In the genomic region with DNA sequence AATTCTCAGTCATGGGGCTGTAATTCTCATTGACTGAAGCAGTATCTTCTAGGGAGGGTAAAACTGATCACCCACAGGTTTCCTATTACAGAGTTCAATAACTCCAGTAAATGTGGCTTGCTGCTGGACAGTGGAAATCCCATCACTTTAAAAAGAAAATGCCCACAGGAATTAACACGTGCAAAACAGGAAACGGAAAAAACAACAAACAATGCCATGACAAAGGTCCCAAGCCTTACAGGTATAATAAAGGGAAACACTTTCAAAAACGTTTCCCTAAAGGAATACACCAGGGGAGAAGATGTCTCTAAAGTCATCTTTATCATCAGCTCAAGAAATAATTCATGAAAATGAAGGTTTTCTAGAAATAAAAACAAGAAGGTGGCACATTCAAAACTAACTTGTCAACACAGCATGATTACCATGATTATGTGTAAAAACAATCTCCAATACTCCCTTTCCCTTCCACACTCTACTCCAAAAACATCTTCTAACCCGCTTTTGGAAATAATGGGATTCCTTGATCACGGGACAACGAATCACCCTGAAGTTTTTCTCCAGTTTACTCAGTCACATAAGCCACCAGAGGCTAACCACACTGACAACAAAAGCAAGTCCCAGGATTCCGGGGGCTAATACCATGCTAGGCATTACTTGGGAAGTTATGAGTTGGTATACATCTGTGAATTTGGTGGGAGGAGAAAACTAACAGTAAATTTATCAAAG, we compare ENCODE assay signal across 9 cellular contexts.
DNase-seq lines count a peak whose midpoint lies in the region; ATAC-seq and TF ChIP-seq lines count a peak whose summit lies in the region.
"Had no signal": no experiment of that assay in that cellular context is flagged by ENCODE, and none has a peak within 500 bp of the region (broad histone marks: within the 10 kb centered on the region; RNA-seq: fewer than 3 reads in every experiment).

No MANE protein-coding gene starts in this region.

- 95% methylated on average over 7 of the region's 7 CpGs for WGBS in mammary epithelial cell (ENCODE audit: low coverage, missing lambda C conversion rate)

- H3K27me3 ChIP-seq in breast epithelium (no peaks in the 10 kb centered on the region), mammary epithelial cell (ENCODE audit: insufficient read depth, low read length) (no peaks in the 10 kb centered on the region), OCI-LY1 (ENCODE audit: insufficient read depth, low read length) (no peaks in the 10 kb centered on the region)

- H3K4me1 Mint-ChIP-seq in type B pancreatic cell (ENCODE audit: unreplicated experiment) = peaks cover 57% of the 10 kb centered on the region
- H3K4me1 Mint-ChIP-seq: central memory CD8-positive, alpha-beta T cell had no signal

- H3K9ac ChIP-seq in mammary epithelial cell (ENCODE audit: insufficient read depth, low read length) (no peak overlapping the region), OCI-LY1 (ENCODE audit: low read length) (peak overlapping the region; percentile 90)

- BruUV-seq in mammary epithelial cell (replicated peaks; lab: Mats Ljungman, UMichigan) = no TSS peak

- dilution Hi-C loops in mammary epithelial cell (cut with HindIII; ENCODE audit: low sequenced_read_pairs) = no loop called here

- H3K4me1 ChIP-seq in breast epithelium (no peaks in the 10 kb centered on the region), mammary epithelial cell (ENCODE audit: insufficient read depth, low read length) (peaks cover 10% of the 10 kb centered on the region), OCI-LY1 (ENCODE audit: insufficient read depth, low read length, severe bottlenecking) (peaks cover 82% of the 10 kb centered on the region)

- no peak overlapping the region for H2AFZ ChIP-seq in mammary epithelial cell (ENCODE audit: low read depth, low read length)
- no peak overlapping the region for H2AFZ ChIP-seq in OCI-LY1 (ENCODE audit: low read length)

- no peak overlapping the region for H3K4me2 ChIP-seq in mammary epithelial cell (ENCODE audit: insufficient read depth, low read depth, low read length)
- peak overlapping the region; percentile 85 for H3K4me2 ChIP-seq in OCI-LY1 (ENCODE audit: low read length)

- TF ChIP-seq CTCF in breast epithelium (IDR thresholded peaks at IDR 0.05) (no peak), mammary epithelial cell (conservative IDR thresholded peaks at IDR 0.05 in 1 of 2, IDR thresholded peaks at IDR 0.05 in 1 of 2; ENCODE audit: extremely low read depth in 1 of 2, insufficient read depth in 1 of 2, low read depth in 1 of 2, low read length in 2 of 2) (no peak), OCI-LY1 (IDR thresholded peaks at IDR 0.05; ENCODE audit: low read length) (no peak), type B pancreatic cell (conservative IDR thresholded peaks at IDR 0.05) (no peak)

- H3K9me2 ChIP-seq in OCI-LY1 (ENCODE audit: low read depth, low read length) = no peaks in the 10 kb centered on the region

- H3K27me3 Mint-ChIP-seq in type B pancreatic cell = no peaks in the 10 kb centered on the region
- H3K27me3 Mint-ChIP-seq: central memory CD8-positive, alpha-beta T cell had no signal

- H3K9me3 ChIP-seq in breast epithelium (no peaks in the 10 kb centered on the region), mammary epithelial cell (replicated peaks; ENCODE audit: insufficient read depth, low read length) (no peaks in the 10 kb centered on the region), OCI-LY1 (ENCODE audit: low read length) (no peaks in the 10 kb centered on the region)

- H3K4me3 Mint-ChIP-seq in type B pancreatic cell = peak overlapping the region; percentile 20
- H3K4me3 Mint-ChIP-seq: central memory CD8-positive, alpha-beta T cell had no signal

- H3K27ac ChIP-seq in breast epithelium = peak overlapping the region; percentile 79 to 82
- no peak overlapping the region for H3K27ac ChIP-seq in mammary epithelial cell (ENCODE audit: insufficient read depth, low read depth, low read length)
- peak overlapping the region; percentile 98 for H3K27ac ChIP-seq in OCI-LY1 (ENCODE audit: low read depth, low read length, poor library complexity, severe bottlenecking)

- no peaks in the 10 kb centered on the region for H3K36me3 Mint-ChIP-seq in type B pancreatic cell

- H3K27ac Mint-ChIP-seq in type B pancreatic cell = no peak overlapping the region

- CTCF ChIA-PET in mammary epithelial cell (lab: Charles Lee; ENCODE audit: low non-redundant PET) = no interaction called here

- ATAC-seq in GM21825 (IDR thresholded peaks at IDR 0.05; ENCODE audit: unreplicated experiment) = no peak

- H3K79me2 ChIP-seq in mammary epithelial cell (ENCODE audit: insufficient read depth, low read length) = no peaks in the 10 kb centered on the region
- peaks cover 73% of the 10 kb centered on the region for H3K79me2 ChIP-seq in OCI-LY1 (ENCODE audit: insufficient read depth, low read length)

- H4K20me1 ChIP-seq in mammary epithelial cell (ENCODE audit: insufficient read depth, low read length) (no peaks in the 10 kb centered on the region), OCI-LY1 (ENCODE audit: insufficient read depth, low read length) (no peaks in the 10 kb centered on the region)

- intact Hi-C loops in breast epithelium (cut with DNase I; ENCODE audit: low total_unique reads) = no loop called here
- intact Hi-C loops in mammary epithelial cell (cut with micrococcal nuclease) = no loop called here

- 0 out of 2 replicates have a peak, but pooled peaks cover 5% of the 10 kb centered on the region for H3F3A ChIP-seq in OCI-LY1 (ENCODE audit: insufficient read depth, low read length)

- no peaks in the 10 kb centered on the region for H3K9me3 Mint-ChIP-seq in type B pancreatic cell
- H3K9me3 Mint-ChIP-seq: central memory CD8-positive, alpha-beta T cell had no signal

- no peak for TF ChIP-seq POLR2A in breast epithelium (IDR thresholded peaks at IDR 0.05)

- in situ Hi-C loops in mammary epithelial cell (cut with MboI; ENCODE audit: low sequenced_read_pairs in 2 of 2) = loop anchor here (10.0 to 25.0 kb wide), 3 partner anchors 365 to 435 kb away; no protein-coding TSS in a partner anchor

- H3K4me3 ChIP-seq in breast epithelium (peak overlapping the region; percentile 34 to 46 (median 39)), mammary epithelial cell (replicated peaks in 1 of 3; ENCODE audit: insufficient read depth in 1 of 3, low read depth in 2 of 3, low read length in 3 of 3) (no peak overlapping the region), OCI-LY1 (ENCODE audit: low read depth, low read length, poor library complexity, severe bottlenecking) (peak overlapping the region; percentile 79)

- no peaks in the 10 kb centered on the region for H3K36me3 ChIP-seq in breast epithelium
- no peaks in the 10 kb centered on the region for H3K36me3 ChIP-seq in mammary epithelial cell (ENCODE audit: insufficient read depth, low read length)
- no peaks in the 10 kb centered on the region; the same call in 1 of the 2 replicates for H3K36me3 ChIP-seq in OCI-LY1 (ENCODE audit: insufficient read depth, low read length)

- DNase-seq in breast epithelium (ENCODE audit: low spot score in 2 of 2) (no peak), mammary epithelial cell (no peak), islet precursor cell (peak; percentile 50), type B pancreatic cell (ENCODE audit: extremely low spot score, unreplicated experiment) (no peak), NCI-H128 (lab: John Stamatoyannopoulos, UW; ENCODE audit: unreplicated experiment) (no peak), SHP77 treated with DMSO at 0.1 percent for 48 hours (lab: John Stamatoyannopoulos, UW) (no peak)

Comparison
In these comparisons a context has a peak if more than half of its experiments do, and no peak if none do; other contexts are left out.
1. H3K4me3 ChIP-seq: peak in breast epithelium (3 of 3) and OCI-LY1 (single experiment); none in mammary epithelial cell (0 of 3).